In genomic region chr17:36972186-36972686, GRCh38 we compare ENCODE assay signal across 26 cellular contexts. TPM values are rescaled to one million over a fixed set of nuclear protein-coding genes. Genes with fewer than 3 reads are reported as not detected.
DNase-seq lines count a peak whose midpoint lies in the region; ATAC-seq and TF ChIP-seq lines count a peak whose summit lies in the region.
"Had no signal": no experiment of that assay in that cellular context is flagged by ENCODE, and none has a peak within 500 bp of the region (broad histone marks: within the 10 kb centered on the region; RNA-seq: fewer than 3 reads in every experiment).

No MANE protein-coding gene starts in this region.

- POLR2A ChIA-PET in HEK293 (lab: Yijun Ruan, JAX) = interaction anchor here (0.6 to 1.5 kb wide), 3 partner anchors 23 to 36 kb away, joined by 3 to 7 read pairs (median 3); no protein-coding TSS in a partner anchor

- H3K9me2 ChIP-seq in Karpas-422 (replicated peaks; ENCODE audit: insufficient read depth, low read length) = no peaks in the 10 kb centered on the region

- H3K36me3 Mint-ChIP-seq in nephron (ENCODE audit: low read depth) = peaks cover 30% of the 10 kb centered on the region
- H3K36me3 Mint-ChIP-seq in activated T-cell treated with anti-CD3 and anti-CD28 coated beads, Interleukin-2, amount 50 U/mL, for 4 hours (ENCODE audit: insufficient read depth) = peaks cover 34% of the 10 kb centered on the region

- H3K4me1 Mint-ChIP-seq in nephron = peaks cover 23% of the 10 kb centered on the region
- H3K4me1 Mint-ChIP-seq in activated T-cell treated with anti-CD3 and anti-CD28 coated beads, Interleukin-2, amount 50 U/mL, for 4 hours (ENCODE audit: low read depth) = peaks cover 63% of the 10 kb centered on the region

- H3K9me3 ChIP-seq in HEK293 (ENCODE audit: control insufficient read depth, insufficient read depth, low read depth, low read length) = no peaks in the 10 kb centered on the region
- no peaks in the 10 kb centered on the region for H3K9me3 ChIP-seq in Karpas-422 (ENCODE audit: low read length)
- H3K9me3 ChIP-seq: pancreas, right atrium auricular region had no signal

- no peaks in the 10 kb centered on the region for H3K27me3 Mint-ChIP-seq in nephron (ENCODE audit: low read depth)
- no peaks in the 10 kb centered on the region for H3K27me3 Mint-ChIP-seq in activated T-cell treated with anti-CD3 and anti-CD28 coated beads, Interleukin-2, amount 50 U/mL, for 4 hours (ENCODE audit: low read depth)
- H3K27me3 Mint-ChIP-seq: IgD-negative memory B cell had no signal

- H3K4me1 ChIP-seq in HEK293 (ENCODE audit: control insufficient read depth, insufficient read depth, low read length) (peaks cover 21% of the 10 kb centered on the region), Karpas-422 (ENCODE audit: low read length) (peaks cover 28% of the 10 kb centered on the region)
- H3K4me1 ChIP-seq: pancreas, right atrium auricular region had no signal

- H4K20me1 ChIP-seq in Karpas-422 (ENCODE audit: insufficient read depth, low read depth, low read length) = no peaks in the 10 kb centered on the region; the same call in 1 of the 2 replicates

- DNase-seq in ACHN (peak; percentile 91), astrocyte of the hippocampus (ENCODE audit: low read depth, low spot score) (peak; percentile 31), Karpas-422 (no peak)
- DNase-seq in activated T-cell treated with anti-CD3 and anti-CD28 coated beads, Interleukin-2, amount 50 U/mL, for 4 hours = no peak
- DNase-seq: activated CD4-positive, alpha-beta T cell treated with anti-CD3 and anti-CD28 coated beads, Interleukin-2, amount 50 U/mL, for 1 hour; activated naive CD4-positive, alpha-beta T cell treated with Interleukin-2 at 50 U/mL for 16 hours; activated T-cell treated with anti-CD3 and anti-CD28 coated beads, Interleukin-2, amount 50 U/mL, for 72 hours; effector CD4-positive, alpha-beta T cell; H7; islet precursor cell; NCI-H2081; NCI-H446; nephron progenitor cell; pancreas; stimulated activated CD4-positive, alpha-beta T cell treated with anti-CD3 and anti-CD28 coated beads, Interleukin-2, amount 100 ng/mL, for 24 hours; T1000; trophoblast cell had no signal

- no peak overlapping the region for H3K9ac ChIP-seq in Karpas-422 (ENCODE audit: low read length)

- no peaks in the 10 kb centered on the region for H3K9me3 Mint-ChIP-seq in nephron
- no peaks in the 10 kb centered on the region for H3K9me3 Mint-ChIP-seq in activated T-cell treated with anti-CD3 and anti-CD28 coated beads, Interleukin-2, amount 50 U/mL, for 4 hours
- H3K9me3 Mint-ChIP-seq: IgD-negative memory B cell had no signal

- ATAC-seq in GM18861 (IDR thresholded peaks at IDR 0.05; ENCODE audit: unreplicated experiment) = no peak
- ATAC-seq in activated T-cell treated with anti-CD3 and anti-CD28 coated beads, Interleukin-2, amount 50 U/mL, for 4 hours = no peak
- ATAC-seq: activated T-cell treated with anti-CD3 and anti-CD28 coated beads, Interleukin-2, amount 50 U/mL, for 72 hours; pancreas had no signal

- CTCF ChIA-PET in HEK293 (lab: Yijun Ruan, JAX) = interaction anchor here (0.7 kb wide), 3 partner anchors 314 to 438 kb away, joined by 3 to 4 read pairs (median 3); partner anchors contain the start of genes MYO19 and PIGW

- H3K79me2 ChIP-seq in Karpas-422 (ENCODE audit: low read length) = peaks cover 98% of the 10 kb centered on the region

- H3K36me3 ChIP-seq in HEK293 (ENCODE audit: control insufficient read depth in 2 of 2, insufficient read depth in 1 of 2, low read length in 2 of 2) (peaks cover 27 to 36% of the 10 kb centered on the region in 2 experiments), Karpas-422 (ENCODE audit: insufficient read depth, low read length) (peaks cover 39% of the 10 kb centered on the region)
- H3K36me3 ChIP-seq: pancreas, right atrium auricular region had no signal

- H3K4me3 Mint-ChIP-seq in nephron = no peak overlapping the region
- H3K4me3 Mint-ChIP-seq in activated T-cell treated with anti-CD3 and anti-CD28 coated beads, Interleukin-2, amount 50 U/mL, for 4 hours = no peak overlapping the region
- H3K4me3 Mint-ChIP-seq: activated T-cell treated with anti-CD3 and anti-CD28 coated beads, Interleukin-2, amount 50 U/mL, for 72 hours; IgD-negative memory B cell; nephron progenitor cell had no signal

- H3K27me3 ChIP-seq in Karpas-422 (ENCODE audit: low read length) = no peaks in the 10 kb centered on the region
- H3K27me3 ChIP-seq: pancreas, right atrium auricular region had no signal

- peak overlapping the region in 2 of 3 experiments; percentile 3 to 56 for H3K27ac Mint-ChIP-seq in nephron
- H3K27ac Mint-ChIP-seq: IgD-negative memory B cell, nephron progenitor cell had no signal

- H3K4me3 ChIP-seq in HEK293 (ENCODE audit: low read depth, low read length) = no peak overlapping the region
- H3K4me3 ChIP-seq in Karpas-422 (ENCODE audit: low read length) = no peak overlapping the region
- H3K4me3 ChIP-seq: pancreas, right atrium auricular region had no signal

- no peak overlapping the region for H3K4me2 ChIP-seq in Karpas-422 (ENCODE audit: low read depth, low read length, poor library complexity, severe bottlenecking)

- no peak overlapping the region for H3K27ac ChIP-seq in HEK293 (ENCODE audit: extremely low read depth, low read depth, low read length)
- H3K27ac ChIP-seq in Karpas-422 (ENCODE audit: low read length) = no peak overlapping the region
- H3K27ac ChIP-seq: pancreas, right atrium auricular region had no signal

- TF ChIP-seq CTCF in HEK293 (tag by site-specific recombination; IDR thresholded peaks at IDR 0.05) = no peak
- TF ChIP-seq CTCF in nephron (IDR thresholded peaks at IDR 0.05; ENCODE audit: unreplicated experiment in 3 of 3) = no peak

- H2AFZ ChIP-seq in Karpas-422 (ENCODE audit: low read length) = no peak overlapping the region

- in situ Hi-C loops in ACHN (cut with HindIII; ENCODE audit: low pct_ligation_motif_present, low pct_unique_long_range_greater_than_20kb, low sequenced_read_pairs) = no loop called here

TF ChIP-seq in HEK293, 187 proteins besides CTCF, POLR2A, EP300 and RAD21 (continues in another document):
- TF ChIP-seq ZNF785 (tag by site-specific recombination; IDR thresholded peaks at IDR 0.05) = no peak
- peak; percentile 36; the same call in 1 of the 2 replicates for TF ChIP-seq ZBTB44 (tag by site-specific recombination; IDR thresholded peaks at IDR 0.05)
- TF ChIP-seq KLF7 (tag by site-specific recombination; IDR thresholded peaks at IDR 0.05; ENCODE audit: borderline replicate concordance) = no peak
- peak; percentile 64 for TF ChIP-seq ZNF18 (tag by site-specific recombination; IDR thresholded peaks at IDR 0.05)
- no peak for TF ChIP-seq ZNF175 (tag by site-specific recombination; IDR thresholded peaks at IDR 0.05)
- TF ChIP-seq ZNF398 (tag by site-specific recombination; IDR thresholded peaks at IDR 0.05) = no peak

RNA-seq across cellular contexts. Expression of gene AATF, which starts 23.5 kb away (rescaled TPM):
- 100 to 1,000 TPM; 159 to 191 (median 177) TPM for total RNA-seq in activated T-cell treated with anti-CD3 and anti-CD28 coated beads, Interleukin-2, amount 50 U/mL, for 4 hours
- total RNA-seq in Karpas-422 (2014; rRNA removed; shearing (Covaris generic); ENCODE audit: low replicate concordance) = 45.1 and 64.0 TPM in 2 replicates

RNA-seq across cellular contexts. Expression of gene LHX1, which starts 35.0 kb away (rescaled TPM):
- not detected for total RNA-seq in activated T-cell treated with anti-CD3 and anti-CD28 coated beads, Interleukin-2, amount 50 U/mL, for 4 hours
- not detected in 2 replicates for total RNA-seq in Karpas-422 (2014; rRNA removed; shearing (Covaris generic); ENCODE audit: low replicate concordance)
- total RNA-seq: bronchial epithelial cell, lower leg skin, mucosa of gallbladder, OCI-LY7, pancreas, right atrium auricular region had no signal

Comparison
In these comparisons a context has a peak if more than half of its experiments do, and no peak if none do; other contexts are left out.
1. DNase-seq: peak in ACHN (single experiment) and astrocyte of the hippocampus (single experiment); none in activated T-cell treated with anti-CD3 and anti-CD28 coated beads, Interleukin-2, amount 50 U/mL, for 4 hours (single experiment) and Karpas-422 (single experiment).